In genomic region chr10:126502481-126502880, GRCh38 we compare ENCODE assay signal across 21 cellular contexts.
"Had no signal": no experiment of that assay in that cellular context is flagged by ENCODE, and none has a peak within 500 bp of the region (broad histone marks: within the 10 kb centered on the region; RNA-seq: fewer than 3 reads in every experiment).

No MANE protein-coding gene starts in this region.

- H3K27me3 ChIP-seq: ascending aorta, colonic mucosa, dorsolateral prefrontal cortex, neural progenitor cell, upper lobe of right lung had no signal

- H3K27ac Mint-ChIP-seq: activated CD8-positive, alpha-beta T cell treated with anti-CD3 and anti-CD28 coated beads, Interleukin-2, amount 10 ng/mL, durations not matched to agents 7 days and 5 days; activated naive CD4-positive, alpha-beta T cell treated with anti-CD3 and anti-CD28 coated beads, Interleukin-2, amount 50 U/mL, for 24 hours; effector memory CD8-positive, alpha-beta T cell; naive thymus-derived CD4-positive, alpha-beta T cell; neural progenitor cell; T-cell; T-helper 2 cell treated with Interferon-gamma antibody and Interleukin-4, amounts not matched to agents 5 μg/mL and 100 μg/mL, for 36 hours had no signal

- H3K27ac ChIP-seq: ascending aorta, colonic mucosa, heart right ventricle, neural progenitor cell, thoracic aorta, upper lobe of right lung had no signal

- H2AFZ ChIP-seq: neural progenitor cell had no signal

- H3K27me3 Mint-ChIP-seq: central memory CD8-positive, alpha-beta T cell; effector memory CD8-positive, alpha-beta T cell; T-cell had no signal

- DNase-seq: activated CD4-positive, alpha-beta T cell treated with anti-CD3 and anti-CD28 coated beads for 1 hour; activated CD4-positive, alpha-beta T cell treated with anti-CD3 and anti-CD28 coated beads, Interleukin-2, amount 50 U/mL, for 1 hour; activated CD8-positive, alpha-beta T cell treated with anti-CD3 and anti-CD28 coated beads, Interleukin-2, amount 10 ng/mL, durations not matched to agents 7 days and 5 days; activated gamma-delta T cell treated with Interleukin-2 at 50 U/mL for 16 hours; activated T-cell treated with anti-CD3 and anti-CD28 coated beads, Interleukin-2, amount 50 U/mL, for 1 hour; colonic mucosa; dorsolateral prefrontal cortex; effector memory CD8-positive, alpha-beta T cell; heart right ventricle; kidney; naive thymus-derived CD4-positive, alpha-beta T cell; stimulated activated CD4-positive, alpha-beta T cell treated with anti-CD3 and anti-CD28 coated beads, Interleukin-4, amount 100 ng/mL, for 24 hours; stimulated activated naive CD4-positive, alpha-beta T cell treated with Interleukin-2 at 50 U/mL for 16 hours; T-cell; upper lobe of right lung had no signal

- H3K9ac ChIP-seq: neural progenitor cell had no signal

- H3K36me3 Mint-ChIP-seq: activated naive CD4-positive, alpha-beta T cell treated with anti-CD3 and anti-CD28 coated beads, Interleukin-2, amount 50 U/mL, for 24 hours; naive thymus-derived CD4-positive, alpha-beta T cell; neural progenitor cell; T-cell had no signal

- H3K4me3 ChIP-seq: ascending aorta, colonic mucosa, dorsolateral prefrontal cortex, heart right ventricle, neural progenitor cell, thoracic aorta, upper lobe of right lung had no signal

- H3K36me3 ChIP-seq: ascending aorta, colonic mucosa, heart right ventricle, neural progenitor cell, thoracic aorta, upper lobe of right lung had no signal

- H3K4me1 Mint-ChIP-seq: activated naive CD4-positive, alpha-beta T cell treated with anti-CD3 and anti-CD28 coated beads, Interleukin-2, amount 50 U/mL, for 24 hours; central memory CD8-positive, alpha-beta T cell; naive thymus-derived CD4-positive, alpha-beta T cell; neural progenitor cell; T-cell had no signal

- H3K9me3 Mint-ChIP-seq: activated naive CD4-positive, alpha-beta T cell treated with anti-CD3 and anti-CD28 coated beads, Interleukin-2, amount 50 U/mL, for 24 hours; central memory CD8-positive, alpha-beta T cell; effector memory CD8-positive, alpha-beta T cell; neural progenitor cell; T-cell had no signal

- H3K9me3 ChIP-seq: ascending aorta, colonic mucosa, heart right ventricle, thoracic aorta, upper lobe of right lung had no signal

- H3K4me1 ChIP-seq: ascending aorta, colonic mucosa, heart right ventricle, neural progenitor cell, upper lobe of right lung had no signal

- H3K4me2 ChIP-seq: neural progenitor cell had no signal

- H3K4me3 Mint-ChIP-seq: activated CD8-positive, alpha-beta T cell treated with anti-CD3 and anti-CD28 coated beads, Interleukin-2, amount 10 ng/mL, durations not matched to agents 7 days and 5 days; activated naive CD4-positive, alpha-beta T cell treated with anti-CD3 and anti-CD28 coated beads, Interleukin-2, amount 50 U/mL, for 24 hours; central memory CD8-positive, alpha-beta T cell; effector memory CD8-positive, alpha-beta T cell; naive thymus-derived CD4-positive, alpha-beta T cell; neural progenitor cell; T-cell; T-helper 2 cell treated with Interferon-gamma antibody and Interleukin-4, amounts not matched to agents 5 μg/mL and 100 μg/mL, for 36 hours had no signal
